9 cellular contexts compared by ENCODE assay signal in genomic region chr19:13169769-13170168, GRCh38. TPM values are rescaled to one million over a fixed set of nuclear protein-coding genes. Genes with fewer than 3 reads are reported as not detected.
DNase-seq lines count a peak whose midpoint lies in the region; ATAC-seq and TF ChIP-seq lines count a peak whose summit lies in the region.
"Had no signal": no experiment of that assay in that cellular context is flagged by ENCODE, and none has a peak within 500 bp of the region (broad histone marks: within the 10 kb centered on the region; RNA-seq: fewer than 3 reads in every experiment).

No MANE protein-coding gene starts in this region.

- H3K4me3 ChIP-seq in upper lobe of right lung, result no peak overlapping the region

- H3K36me3 ChIP-seq in upper lobe of right lung, result no peaks in the 10 kb centered on the region

- H3K27ac Mint-ChIP-seq in activated naive CD4-positive, alpha-beta T cell treated with anti-CD3 and anti-CD28 coated beads for 36 hours, result peak overlapping the region; percentile 73
- H3K27ac Mint-ChIP-seq in activated CD8-positive, alpha-beta T cell treated with anti-CD3 and anti-CD28 coated beads for 36 hours, result peak overlapping the region; percentile 96
- H3K27ac Mint-ChIP-seq in immature natural killer cell, result peak overlapping the region; percentile 94 to 99 (median 98)

- H3K27me3 ChIP-seq in upper lobe of right lung, result no peaks in the 10 kb centered on the region

- peaks cover 86% of the 10 kb centered on the region for H3K4me1 Mint-ChIP-seq in activated naive CD4-positive, alpha-beta T cell treated with anti-CD3 and anti-CD28 coated beads for 36 hours (ENCODE audit: low read depth)
- peaks cover 69% of the 10 kb centered on the region for H3K4me1 Mint-ChIP-seq in activated CD8-positive, alpha-beta T cell treated with anti-CD3 and anti-CD28 coated beads for 36 hours (ENCODE audit: low read depth)
- H3K4me1 Mint-ChIP-seq in immature natural killer cell, result peaks cover 83 to 86% of the 10 kb centered on the region in 2 donors

- H3K9me3 Mint-ChIP-seq in activated naive CD4-positive, alpha-beta T cell treated with anti-CD3 and anti-CD28 coated beads for 36 hours, result no peaks in the 10 kb centered on the region
- H3K9me3 Mint-ChIP-seq in activated CD8-positive, alpha-beta T cell treated with anti-CD3 and anti-CD28 coated beads for 36 hours, result no peaks in the 10 kb centered on the region
- H3K9me3 Mint-ChIP-seq in immature natural killer cell, result no peaks in the 10 kb centered on the region

- no peak for TF ChIP-seq CTCF in activated CD8-positive, alpha-beta T cell treated with anti-CD3 and anti-CD28 coated beads for 36 hours (IDR thresholded peaks at IDR 0.05)
- no peak for TF ChIP-seq CTCF in upper lobe of right lung (IDR thresholded peaks at IDR 0.05)

- H3K36me3 Mint-ChIP-seq in activated naive CD4-positive, alpha-beta T cell treated with anti-CD3 and anti-CD28 coated beads for 36 hours (ENCODE audit: low read depth), result peaks cover 3% of the 10 kb centered on the region
- H3K36me3 Mint-ChIP-seq in activated CD8-positive, alpha-beta T cell treated with anti-CD3 and anti-CD28 coated beads for 36 hours (ENCODE audit: low read depth), result peaks cover 2% of the 10 kb centered on the region
- H3K36me3 Mint-ChIP-seq in immature natural killer cell, result no peaks in the 10 kb centered on the region

- CTCF ChIA-PET in activated naive CD4-positive, alpha-beta T cell treated with anti-CD3 and anti-CD28 coated beads for 36 hours (lab: Charles Lee), result interaction anchor here (0.9 to 2.3 kb wide), 5 partner anchors 9 to 25 kb away, joined by 3 to 9 read pairs (median 5); no protein-coding TSS in a partner anchor
- CTCF ChIA-PET in activated CD8-positive, alpha-beta T cell treated with anti-CD3 and anti-CD28 coated beads for 36 hours (lab: Charles Lee), result interaction anchor here (1.1 to 5.4 kb wide), 4 partner anchors 14 to 204 kb away, joined by 3 to 37 read pairs (median 20); no protein-coding TSS in a partner anchor

- intact Hi-C loops in activated naive CD4-positive, alpha-beta T cell treated with anti-CD3 and anti-CD28 coated beads for 36 hours (cut with micrococcal nuclease), result loop anchor here (5.0 kb wide), 2 partner anchors 563 to 668 kb away; no protein-coding TSS in a partner anchor
- intact Hi-C loops in activated CD8-positive, alpha-beta T cell treated with anti-CD3 and anti-CD28 coated beads for 36 hours (cut with micrococcal nuclease), result no loop called here
- intact Hi-C loops in upper lobe of right lung (cut with DNase I), result no loop called here
- intact Hi-C loops in left ventricle myocardium superior (cut with micrococcal nuclease), result no loop called here

- peak overlapping the region; percentile 24 for H3K27ac ChIP-seq in upper lobe of right lung

- peaks cover 55% of the 10 kb centered on the region for H3K4me1 ChIP-seq in upper lobe of right lung

- ATAC-seq in activated CD8-positive, alpha-beta T cell treated with anti-CD3 and anti-CD28 coated beads for 36 hours, result no peak
- ATAC-seq in upper lobe of right lung (no peak), HG03460 (IDR thresholded peaks at IDR 0.05; ENCODE audit: unreplicated experiment) (no peak), left ventricle myocardium superior (no peak)

- H3K4me3 Mint-ChIP-seq in activated naive CD4-positive, alpha-beta T cell treated with anti-CD3 and anti-CD28 coated beads for 36 hours, result no peak overlapping the region
- peak overlapping the region; percentile 7 for H3K4me3 Mint-ChIP-seq in activated CD8-positive, alpha-beta T cell treated with anti-CD3 and anti-CD28 coated beads for 36 hours
- peak overlapping the region in 2 of 5 donors; percentile 6 to 36 for H3K4me3 Mint-ChIP-seq in immature natural killer cell

- H3K9me3 ChIP-seq in upper lobe of right lung, result no peaks in the 10 kb centered on the region

- DNase-seq in activated naive CD4-positive, alpha-beta T cell treated with anti-CD3 and anti-CD28 coated beads for 36 hours, result no peak
- DNase-seq in activated naive CD4-positive, alpha-beta T cell treated with Interleukin-2 at 50 U/mL for 16 hours, result no peak
- DNase-seq in activated CD8-positive, alpha-beta T cell treated with anti-CD3 and anti-CD28 coated beads for 36 hours, result no peak
- DNase-seq in immature natural killer cell (no peak), upper lobe of right lung (no peak), NCI-H2227 treated with DMSO at 0.1 percent for 48 hours (lab: John Stamatoyannopoulos, UW) (no peak), left ventricle myocardium superior (no peak)
- DNase-seq: NCI-H146 had no signal

- POLR2A ChIA-PET in activated CD8-positive, alpha-beta T cell treated with anti-CD3 and anti-CD28 coated beads for 36 hours (lab: Charles Lee), result interaction anchor here (1.6 to 11.9 kb wide), 2 partner anchors 12 to 16 kb away, joined by 6 to 226 read pairs; partner anchors contain the start of genes IER2 and STX10

- H3K27me3 Mint-ChIP-seq in activated naive CD4-positive, alpha-beta T cell treated with anti-CD3 and anti-CD28 coated beads for 36 hours (ENCODE audit: low read depth), result no peaks in the 10 kb centered on the region
- no peaks in the 10 kb centered on the region for H3K27me3 Mint-ChIP-seq in activated CD8-positive, alpha-beta T cell treated with anti-CD3 and anti-CD28 coated beads for 36 hours
- peaks cover 0 to 4% (median 4%) of the 10 kb centered on the region in 3 donors for H3K27me3 Mint-ChIP-seq in immature natural killer cell (ENCODE audit: low read depth in 3 of 3)

RNA-seq across cellular contexts. Expression of gene IER2, which starts 19.6 kb away (rescaled TPM):
- 100 to 1,000 TPM; 120 to 123 TPM for total RNA-seq in activated naive CD4-positive, alpha-beta T cell treated with anti-CD3 and anti-CD28 coated beads for 36 hours
- 100 to 1,000 TPM; 120 to 122 TPM for total RNA-seq in activated CD8-positive, alpha-beta T cell treated with anti-CD3 and anti-CD28 coated beads for 36 hours
- polyA plus RNA-seq in immature natural killer cell, result 100 to 1,000 TPM; 395 to 487 (median 487) TPM
- 104 TPM for total RNA-seq in upper lobe of right lung
- total RNA-seq in left ventricle myocardium superior, result 19.8 TPM

RNA-seq across cellular contexts. Expression of gene STX10, which starts 19.6 kb away (rescaled TPM):
- total RNA-seq in activated naive CD4-positive, alpha-beta T cell treated with anti-CD3 and anti-CD28 coated beads for 36 hours, result 10 to 100 TPM; 48.3 to 48.9 TPM
- 10 to 100 TPM; 66.8 to 72.4 TPM for total RNA-seq in activated CD8-positive, alpha-beta T cell treated with anti-CD3 and anti-CD28 coated beads for 36 hours
- 10 to 100 TPM; 56.8 to 92.5 (median 66.0) TPM for polyA plus RNA-seq in immature natural killer cell
- 65.4 TPM for total RNA-seq in upper lobe of right lung
- total RNA-seq in left ventricle myocardium superior, result 46.4 TPM

RNA-seq across cellular contexts. Expression of gene NACC1, which starts 51.7 kb away (rescaled TPM):
- total RNA-seq in activated naive CD4-positive, alpha-beta T cell treated with anti-CD3 and anti-CD28 coated beads for 36 hours, result 10 to 100 TPM; 41.3 to 45.0 TPM
- total RNA-seq in activated CD8-positive, alpha-beta T cell treated with anti-CD3 and anti-CD28 coated beads for 36 hours, result 10 to 100 TPM; 73.8 to 87.5 TPM
- 1 to 10 TPM in 2 of 3 donors, not detected in 1; 1.2 to 2.8 TPM for polyA plus RNA-seq in immature natural killer cell
- total RNA-seq in upper lobe of right lung, result 39.8 TPM
- 50.0 TPM for total RNA-seq in left ventricle myocardium superior

RNA-seq across cellular contexts. Expression of gene TRMT1, which starts 53.2 kb away (rescaled TPM):
- total RNA-seq in activated naive CD4-positive, alpha-beta T cell treated with anti-CD3 and anti-CD28 coated beads for 36 hours, result 10 to 100 TPM; 55.8 to 59.6 TPM
- total RNA-seq in activated CD8-positive, alpha-beta T cell treated with anti-CD3 and anti-CD28 coated beads for 36 hours, result 10 to 100 TPM; 85.0 to 95.7 TPM
- polyA plus RNA-seq in immature natural killer cell, result 10 to 100 TPM; 13.2 to 16.5 (median 16.3) TPM
- total RNA-seq in upper lobe of right lung (33.7 TPM), left ventricle myocardium superior (22.4 TPM)
